Comparison of ENCODE assay signal across 36 cellular contexts in genomic region chr10:27799046-27799445, GRCh38. TPM values are rescaled to one million over a fixed set of nuclear protein-coding genes. Genes with fewer than 3 reads are reported as not detected.
"Had no signal": no experiment of that assay in that cellular context is flagged by ENCODE, and none has a peak within 500 bp of the region (broad histone marks: within the 10 kb centered on the region; RNA-seq: fewer than 3 reads in every experiment).

No MANE protein-coding gene starts in this region.

- H3K36me3 ChIP-seq: adrenal gland, brain microvascular endothelial cell, breast epithelium had no signal

- H3K9me3 Mint-ChIP-seq: activated B cell treated with CpG ODN at 0.5 μM for 24 hours; activated CD4-positive, alpha-beta T cell treated with anti-CD3 and anti-CD28 coated beads, Interleukin-2, amount 10 ng/mL, durations not matched to agents 24 days and 14 days; activated T-cell treated with anti-CD3 and anti-CD28 coated beads, Interleukin-2, amount 50 U/mL, for 4 hours; activated T-helper 1 cell treated with anti-CD3 and anti-CD28 coated beads, Interleukin-12 subunit alpha, Interleukin-12 subunit beta, Interleukin-2, Interleukin-4 antibody, amounts not matched to agents 30 ng/mL and 10 ng/mL and 1 ng/mL, durations not matched to agents 14 hours and 24 hours and 36 hours; activated T-helper 2 cell treated with anti-CD3 and anti-CD28 coated beads, Interferon-gamma antibody, Interleukin-2, Interleukin-4, amounts not matched to agents 10 μg/mL and 5 μg/mL and 100 μg/mL, durations not matched to agents 14 hours and 24 hours and 36 hours; T-helper 1 cell treated with Interleukin-12 subunit alpha and Interleukin-12 subunit beta and Interleukin-4 antibody, amounts not matched to agents 30 μg/mL and 1 μg/mL, for 36 hours; T-helper 2 cell treated with Interferon-gamma antibody and Interleukin-4, amounts not matched to agents 5 μg/mL and 100 μg/mL, for 36 hours had no signal

- FAIRE-seq: astrocyte, colon, TTC549 had no signal

- DNase-seq: activated B cell treated with CpG ODN at 0.5 μM for 24 hours; activated CD4-positive, alpha-beta memory T cell treated with anti-CD3 and anti-CD28 coated beads for 36 hours; activated CD4-positive, alpha-beta T cell treated with anti-CD3 and anti-CD28 coated beads for 4 hours; activated CD4-positive, alpha-beta T cell treated with anti-CD3 and anti-CD28 coated beads, Interleukin-2, amount 10 ng/mL, durations not matched to agents 24 days and 14 days; activated CD4-positive, alpha-beta T cell treated with anti-CD3 and anti-CD28 coated beads, Interleukin-2, amount 50 U/mL, for 1 hour; activated CD4-positive, alpha-beta T cell treated with anti-CD3 and anti-CD28 coated beads, Interleukin-2, amount 50 U/mL, for 4 hours; activated CD4-positive, CD25-positive, alpha-beta regulatory T cell treated with anti-CD3 and anti-CD28 coated beads, Interleukin-2, amount 50 U/mL, for 72 hours; activated CD8-positive, alpha-beta memory T cell treated with anti-CD3 and anti-CD28 coated beads, Interleukin-2, amount 50 U/mL, for 4 hours; activated CD8-positive, alpha-beta T cell treated with anti-CD3 and anti-CD28 coated beads for 36 hours; activated effector memory CD4-positive, alpha-beta T cell treated with Interleukin-2 at 50 U/mL for 16 hours; activated gamma-delta T cell; activated naive CD4-positive, alpha-beta T cell treated with anti-CD3 and anti-CD28 coated beads for 36 hours; activated naive CD4-positive, alpha-beta T cell treated with anti-CD3 and anti-CD28 coated beads, Interleukin-2, amount 50 U/mL, for 16 hours; activated naive CD8-positive, alpha-beta T cell treated with anti-CD3 and anti-CD28 coated beads for 36 hours; activated T-cell treated with anti-CD3 and anti-CD28 coated beads for 4 hours; activated T-cell treated with anti-CD3 and anti-CD28 coated beads, Interleukin-2, amount 50 U/mL, for 1 hour; activated T-cell treated with anti-CD3 and anti-CD28 coated beads, Interleukin-2, amount 50 U/mL, for 4 hours; activated T-cell treated with anti-CD3 and anti-CD28 coated beads, Interleukin-2, amount 50 U/mL, for 72 hours; adrenal gland; amniotic stem cell; aorta; body of pancreas; brain microvascular endothelial cell; central memory CD4-positive, alpha-beta T cell; T-helper 2 cell; T-helper 9 cell had no signal

- ATAC-seq: activated CD8-positive, alpha-beta T cell treated with anti-CD3 and anti-CD28 coated beads for 36 hours; activated naive CD4-positive, alpha-beta T cell treated with anti-CD3 and anti-CD28 coated beads, Interleukin-2, amount 50 U/mL, for 72 hours; activated T-cell treated with anti-CD3 and anti-CD28 coated beads, Interleukin-2, amount 50 U/mL, for 4 hours; activated T-cell treated with anti-CD3 and anti-CD28 coated beads, Interleukin-2, amount 50 U/mL, for 72 hours; body of pancreas had no signal

- H3K4me1 Mint-ChIP-seq: activated B cell treated with CpG ODN at 0.5 μM for 24 hours; activated CD4-positive, alpha-beta T cell treated with anti-CD3 and anti-CD28 coated beads, Interleukin-2, amount 10 ng/mL, durations not matched to agents 24 days and 14 days; activated naive CD8-positive, alpha-beta T cell treated with anti-CD3 and anti-CD28 coated beads for 36 hours had no signal

- H3K36me3 Mint-ChIP-seq: activated CD4-positive, alpha-beta memory T cell treated with anti-CD3 and anti-CD28 coated beads for 36 hours; activated naive CD4-positive, alpha-beta T cell treated with anti-CD3 and anti-CD28 coated beads, Interleukin-2, amount 50 U/mL, for 72 hours; activated naive CD8-positive, alpha-beta T cell treated with anti-CD3 and anti-CD28 coated beads for 36 hours had no signal

- H3K4me3 ChIP-seq: adrenal gland, body of pancreas, breast epithelium had no signal

- H3K4me1 ChIP-seq: adrenal gland, body of pancreas, breast epithelium had no signal

- H3K27ac Mint-ChIP-seq: activated B cell treated with CpG ODN at 0.5 μM for 24 hours; activated CD4-positive, alpha-beta memory T cell treated with anti-CD3 and anti-CD28 coated beads for 36 hours; activated CD4-positive, alpha-beta T cell treated with anti-CD3 and anti-CD28 coated beads, Interleukin-2, amount 10 ng/mL, durations not matched to agents 24 days and 14 days; activated CD8-positive, alpha-beta T cell treated with anti-CD3 and anti-CD28 coated beads for 36 hours; activated naive CD4-positive, alpha-beta T cell treated with anti-CD3 and anti-CD28 coated beads for 36 hours; activated naive CD4-positive, alpha-beta T cell treated with anti-CD3 and anti-CD28 coated beads, Interleukin-2, amount 50 U/mL, for 72 hours; activated naive CD8-positive, alpha-beta T cell treated with anti-CD3 and anti-CD28 coated beads for 36 hours; activated T-cell treated with anti-CD3 and anti-CD28 coated beads, Interleukin-2, amount 50 U/mL, for 72 hours; activated T-helper 1 cell treated with anti-CD3 and anti-CD28 coated beads, Interleukin-12 subunit alpha, Interleukin-12 subunit beta, Interleukin-2, Interleukin-4 antibody, amounts not matched to agents 30 ng/mL and 10 ng/mL and 1 ng/mL, durations not matched to agents 14 hours and 24 hours and 36 hours; activated T-helper 2 cell treated with anti-CD3 and anti-CD28 coated beads, Interferon-gamma antibody, Interleukin-2, Interleukin-4, amounts not matched to agents 10 μg/mL and 5 μg/mL and 100 μg/mL, durations not matched to agents 14 hours and 24 hours and 36 hours; T-helper 1 cell treated with Interleukin-12 subunit alpha and Interleukin-12 subunit beta and Interleukin-4 antibody, amounts not matched to agents 30 μg/mL and 1 μg/mL, for 36 hours; T-helper 2 cell treated with Interferon-gamma antibody and Interleukin-4, amounts not matched to agents 5 μg/mL and 100 μg/mL, for 36 hours had no signal

- H3K27ac ChIP-seq: adrenal gland, body of pancreas, brain microvascular endothelial cell, breast epithelium, VCaP had no signal

- H3K27me3 ChIP-seq: body of pancreas, brain microvascular endothelial cell had no signal

- H3K9me3 ChIP-seq: adrenal gland, body of pancreas, breast epithelium had no signal

- H3K4me3 Mint-ChIP-seq: activated B cell treated with CpG ODN at 0.5 μM for 24 hours; activated CD4-positive, alpha-beta memory T cell treated with anti-CD3 and anti-CD28 coated beads for 36 hours; activated CD4-positive, alpha-beta T cell treated with anti-CD3 and anti-CD28 coated beads, Interleukin-2, amount 10 ng/mL, durations not matched to agents 24 days and 14 days; activated CD8-positive, alpha-beta T cell treated with anti-CD3 and anti-CD28 coated beads for 36 hours; activated naive CD4-positive, alpha-beta T cell treated with anti-CD3 and anti-CD28 coated beads for 36 hours; activated naive CD8-positive, alpha-beta T cell treated with anti-CD3 and anti-CD28 coated beads for 36 hours; activated T-cell treated with anti-CD3 and anti-CD28 coated beads, Interleukin-2, amount 50 U/mL, for 4 hours; activated T-cell treated with anti-CD3 and anti-CD28 coated beads, Interleukin-2, amount 50 U/mL, for 72 hours; activated T-helper 1 cell treated with anti-CD3 and anti-CD28 coated beads, Interleukin-12 subunit alpha, Interleukin-12 subunit beta, Interleukin-2, Interleukin-4 antibody, amounts not matched to agents 30 ng/mL and 10 ng/mL and 1 ng/mL, durations not matched to agents 14 hours and 24 hours and 36 hours; T-helper 1 cell treated with Interleukin-12 subunit alpha and Interleukin-12 subunit beta and Interleukin-4 antibody, amounts not matched to agents 30 μg/mL and 1 μg/mL, for 36 hours; T-helper 2 cell treated with Interferon-gamma antibody and Interleukin-4, amounts not matched to agents 5 μg/mL and 100 μg/mL, for 36 hours had no signal

RNA-seq across cellular contexts. Expression of gene MKX, which starts 53.4 kb away (rescaled TPM):
- total RNA-seq: activated B cell treated with CpG ODN at 0.5 μM for 24 hours; activated CD4-positive, alpha-beta T cell treated with anti-CD3 and anti-CD28 coated beads, Interleukin-2, amount 10 ng/mL, durations not matched to agents 24 days and 14 days; activated naive CD4-positive, alpha-beta T cell treated with anti-CD3 and anti-CD28 coated beads, Interleukin-2, amount 50 U/mL, for 72 hours; activated T-helper 1 cell treated with anti-CD3 and anti-CD28 coated beads, Interleukin-12 subunit alpha, Interleukin-12 subunit beta, Interleukin-2, Interleukin-4 antibody, amounts not matched to agents 30 ng/mL and 10 ng/mL and 1 ng/mL, durations not matched to agents 14 hours and 24 hours and 36 hours; activated T-helper 2 cell treated with anti-CD3 and anti-CD28 coated beads, Interferon-gamma antibody, Interleukin-2, Interleukin-4, amounts not matched to agents 10 μg/mL and 5 μg/mL and 100 μg/mL, durations not matched to agents 14 hours and 24 hours and 36 hours had no signal
